Comparison of ENCODE assay signal across 12 cellular contexts in the genomic region with DNA sequence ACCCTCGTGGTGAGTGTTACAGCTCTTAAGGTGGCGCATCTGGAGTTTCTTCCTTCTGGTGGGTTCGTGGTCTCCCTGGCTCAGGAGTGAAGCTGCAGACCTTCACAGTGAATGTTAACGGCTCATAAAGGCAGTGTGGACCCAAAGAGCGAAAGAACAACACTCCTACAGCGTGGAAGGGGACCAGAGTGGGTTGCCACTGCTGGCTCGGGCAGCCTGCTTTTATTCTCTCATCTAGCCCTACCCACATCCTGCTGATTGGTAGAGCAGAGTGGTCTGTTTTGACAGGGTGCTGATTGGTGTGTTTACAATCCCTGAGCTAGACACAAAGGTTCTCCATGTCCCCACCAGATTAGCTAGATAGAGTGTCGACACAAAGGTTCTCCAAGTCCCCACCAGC. TPM values are rescaled to one million over a fixed set of nuclear protein-coding genes. Genes with fewer than 3 reads are reported as not detected.
DNase-seq lines count a peak whose midpoint lies in the region; ATAC-seq, FAIRE-seq and TF ChIP-seq lines count a peak whose summit lies in the region.
"Not testable (repeated sequence)": the region's sequence is repeated elsewhere in the genome, so short reads cannot be mapped to it uniquely, and the experiment has no call there.
"Had no signal": no experiment of that assay in that cellular context is flagged by ENCODE, and none has a peak within 500 bp of the region (broad histone marks: within the 10 kb centered on the region; RNA-seq: fewer than 3 reads in every experiment).

No MANE protein-coding gene starts in this region.

- H3K4me2 ChIP-seq in HepG2 (ENCODE audit: low read depth, low read length): not testable (repeated sequence)

- POLR2A ChIA-PET in CD8-positive, alpha-beta T cell (lab: Charles Lee): interaction anchor here (1.5 to 3.4 kb wide), 4 partner anchors 8 to 46 kb away, joined by 3 to 17 read pairs (median 10); a partner anchor contains a TSS
- POLR2A ChIA-PET in activated naive CD8-positive, alpha-beta T cell treated with anti-CD3 and anti-CD28 coated beads, Interleukin-2, amount 10 ng/mL, durations not matched to agents 7 days and 5 days (lab: Charles Lee): interaction anchor here (0.7 to 4.8 kb wide), 4 partner anchors 29 to 160 kb away, joined by 3 to 47 read pairs (median 4); a partner anchor contains a TSS
- POLR2A ChIA-PET in HepG2 (lab: Yijun Ruan, JAX): interaction anchor here (1.1 to 3.8 kb wide), 3 partner anchors 28 to 36 kb away, joined by 3 to 21 read pairs (median 7); no protein-coding TSS in a partner anchor

- not testable (repeated sequence) for H3K36me3 ChIP-seq in CD8-positive, alpha-beta T cell (ENCODE audit: insufficient read depth, low read length); KOPT-K1 (ENCODE audit: insufficient read depth, low read length); WERI-Rb-1; HepG2 (replicated peaks in 1 of 2; ENCODE audit: control insufficient read depth in 1 of 2, insufficient read depth in 2 of 2, low read length in 2 of 2)

- H3K27ac Mint-ChIP-seq in CD8-positive, alpha-beta T cell: peak overlapping the region; percentile 43
- peak overlapping the region; percentile 84 for H3K27ac Mint-ChIP-seq in activated T-cell treated with anti-CD3 and anti-CD28 coated beads, Interleukin-2, amount 50 U/mL, for 24 hours
- peak overlapping the region; percentile 77 for H3K27ac Mint-ChIP-seq in activated naive CD8-positive, alpha-beta T cell treated with anti-CD3 and anti-CD28 coated beads, Interleukin-2, amount 10 ng/mL, durations not matched to agents 7 days and 5 days
- H3K27ac Mint-ChIP-seq in nephron progenitor cell: not testable (repeated sequence)

- not testable (repeated sequence) for H3K9ac ChIP-seq in HepG2 (ENCODE audit: insufficient read depth, low read depth, low read length)

- H3K36me3 Mint-ChIP-seq in CD8-positive, alpha-beta T cell; activated T-cell treated with anti-CD3 and anti-CD28 coated beads, Interleukin-2, amount 50 U/mL, for 24 hours (ENCODE audit: low read depth); activated naive CD8-positive, alpha-beta T cell treated with anti-CD3 and anti-CD28 coated beads, Interleukin-2, amount 10 ng/mL, durations not matched to agents 7 days and 5 days; nephron progenitor cell (ENCODE audit: low read depth): not testable (repeated sequence)

- H3K4me1 Mint-ChIP-seq in CD8-positive, alpha-beta T cell (ENCODE audit: low read depth): peaks cover 24% of the 10 kb centered on the region
- H3K4me1 Mint-ChIP-seq in activated T-cell treated with anti-CD3 and anti-CD28 coated beads, Interleukin-2, amount 50 U/mL, for 24 hours (ENCODE audit: low read depth): peaks cover 25% of the 10 kb centered on the region
- H3K4me1 Mint-ChIP-seq in activated naive CD8-positive, alpha-beta T cell treated with anti-CD3 and anti-CD28 coated beads, Interleukin-2, amount 10 ng/mL, durations not matched to agents 7 days and 5 days: peaks cover 22% of the 10 kb centered on the region
- peaks cover 28% of the 10 kb centered on the region for H3K4me1 Mint-ChIP-seq in nephron progenitor cell

- H3K9me3 ChIP-seq in CD8-positive, alpha-beta T cell (ENCODE audit: low read length); KOPT-K1 (ENCODE audit: insufficient read depth, low read length, poor library complexity, severe bottlenecking); WERI-Rb-1 (ENCODE audit: severe bottlenecking); HepG2 (ENCODE audit: low read length): not testable (repeated sequence)

- CTCF ChIA-PET in CD8-positive, alpha-beta T cell (lab: Charles Lee): interaction anchor here (0.6 to 4.1 kb wide), 3 partner anchors 9 to 32 kb away, joined by 3 to 18 read pairs (median 16); no protein-coding TSS in a partner anchor
- CTCF ChIA-PET in HepG2 (lab: Yijun Ruan, JAX; ENCODE audit: low intra/inter-chr PET ratio, low total read pairs): not testable (repeated sequence)

- H3K79me2 ChIP-seq in HepG2 (ENCODE audit: insufficient read depth, low read length): peaks cover 13% of the 10 kb centered on the region

- H3K4me3 ChIP-seq in CD8-positive, alpha-beta T cell (ENCODE audit: low read depth, low read length); WERI-Rb-1 (ENCODE audit: low read depth, low read length); HepG2 (replicated peaks in 1 of 3; ENCODE audit: insufficient read depth in 1 of 3, low read depth in 2 of 3, low read length in 3 of 3): not testable (repeated sequence)

- not testable (repeated sequence) for DNase-seq in CD8-positive, alpha-beta T cell; WERI-Rb-1; activated T-cell treated with anti-CD3 and anti-CD28 coated beads, Interleukin-2, amount 50 U/mL, for 24 hours; activated naive CD8-positive, alpha-beta T cell treated with anti-CD3 and anti-CD28 coated beads, Interleukin-2, amount 10 ng/mL, durations not matched to agents 7 days and 5 days; nephron progenitor cell
- peak; percentile 31 for DNase-seq in HepG2 (ENCODE audit: low spot score)

- peaks cover 15% of the 10 kb centered on the region for H3K4me1 ChIP-seq in CD8-positive, alpha-beta T cell (ENCODE audit: insufficient read depth, low read length)
- peaks cover 46% of the 10 kb centered on the region for H3K4me1 ChIP-seq in HepG2 (ENCODE audit: insufficient read depth, low read length)

- WGBS in HepG2 (ENCODE audit: low lambda C conversion rate): 93% methylated on average over 5 of the region's 8 CpGs

- not testable (repeated sequence) for TF ChIP-seq CTCF in CD8-positive, alpha-beta T cell (IDR thresholded peaks at IDR 0.05); WERI-Rb-1 (IDR thresholded peaks at IDR 0.05; ENCODE audit: low read depth, low read length); HepG2 (CRISPR knock-in tag; IDR thresholded peaks at IDR 0.05); nephron progenitor cell (IDR thresholded peaks at IDR 0.05)

- ATAC-seq in CD8-positive, alpha-beta T cell; activated naive CD8-positive, alpha-beta T cell treated with anti-CD3 and anti-CD28 coated beads, Interleukin-2, amount 10 ng/mL, durations not matched to agents 7 days and 5 days (ENCODE audit: low read depth); HepG2: not testable (repeated sequence)

- in situ Hi-C loops in HepG2 (cut with HindIII; ENCODE audit: extremely low pct_ligation_motif_present, low pct_unique_long_range_greater_than_20kb): not testable (repeated sequence)

- H3K27me3 ChIP-seq in CD8-positive, alpha-beta T cell (ENCODE audit: insufficient read depth, low read length); WERI-Rb-1 (ENCODE audit: insufficient read depth, low read depth, severe bottlenecking); HepG2 (ENCODE audit: control insufficient read depth in 1 of 2, insufficient read depth in 2 of 2, low read length in 2 of 2): not testable (repeated sequence)

- TF ChIP-seq EP300 in HepG2 (IDR thresholded peaks at IDR 0.05; ENCODE audit: low read depth in 2 of 2, low read length in 2 of 2); HepG2 (CRISPR knock-in tag; IDR thresholded peaks at IDR 0.05; ENCODE audit: borderline replicate concordance): not testable (repeated sequence)

- intact Hi-C loops in CD8-positive, alpha-beta T cell (cut with DNase I, micrococcal nuclease); HepG2 (cut with micrococcal nuclease; ENCODE audit: unreplicated experiment): not testable (repeated sequence)

- H2AFZ ChIP-seq in HepG2 (ENCODE audit: low read length): not testable (repeated sequence)

- not testable (repeated sequence) for H3K9me3 Mint-ChIP-seq in CD8-positive, alpha-beta T cell; activated T-cell treated with anti-CD3 and anti-CD28 coated beads, Interleukin-2, amount 50 U/mL, for 24 hours; activated naive CD8-positive, alpha-beta T cell treated with anti-CD3 and anti-CD28 coated beads, Interleukin-2, amount 10 ng/mL, durations not matched to agents 7 days and 5 days; nephron progenitor cell

- H4K20me1 ChIP-seq in HepG2 (ENCODE audit: insufficient read depth, low read length): not testable (repeated sequence)

- peak; percentile 40 to 63; a peak in 3 of 4 replicates for TF ChIP-seq POLR2A in HepG2 (IDR thresholded peaks at IDR 0.05; ENCODE audit: insufficient read depth in 1 of 2, low read depth in 2 of 2, low read length in 2 of 2)

- not testable (repeated sequence) for TF ChIP-seq RAD21 in HepG2 (CRISPR knock-in tag; IDR thresholded peaks at IDR 0.05)

- peak overlapping the region; percentile 37 for H3K4me3 Mint-ChIP-seq in CD8-positive, alpha-beta T cell
- H3K4me3 Mint-ChIP-seq in activated T-cell treated with anti-CD3 and anti-CD28 coated beads, Interleukin-2, amount 50 U/mL, for 24 hours: not testable (repeated sequence)
- H3K4me3 Mint-ChIP-seq in activated naive CD8-positive, alpha-beta T cell treated with anti-CD3 and anti-CD28 coated beads, Interleukin-2, amount 10 ng/mL, durations not matched to agents 7 days and 5 days: peak overlapping the region; percentile 49
- H3K4me3 Mint-ChIP-seq in nephron progenitor cell: peak overlapping the region; percentile 36

- not testable (repeated sequence) for FAIRE-seq in HepG2 (lab: Jason Lieb, UNC)

- H3K27me3 Mint-ChIP-seq in CD8-positive, alpha-beta T cell (ENCODE audit: low read depth); activated T-cell treated with anti-CD3 and anti-CD28 coated beads, Interleukin-2, amount 50 U/mL, for 24 hours; activated naive CD8-positive, alpha-beta T cell treated with anti-CD3 and anti-CD28 coated beads, Interleukin-2, amount 10 ng/mL, durations not matched to agents 7 days and 5 days: not testable (repeated sequence)
- H3K27me3 Mint-ChIP-seq in nephron progenitor cell (ENCODE audit: low read depth, poor library complexity): peaks cover 49% of the 10 kb centered on the region

- not testable (repeated sequence) for BruUV-seq in HepG2 (replicated peaks; lab: Mats Ljungman, UMichigan)

- H3K27ac ChIP-seq in CD8-positive, alpha-beta T cell (ENCODE audit: low read depth, low read length); HepG2 (ENCODE audit: extremely low read length, insufficient read depth, low read length): not testable (repeated sequence)
- H3K27ac ChIP-seq in KOPT-K1 (ENCODE audit: low read depth, low read length, poor library complexity, severe bottlenecking) (peak overlapping the region; percentile 17), WERI-Rb-1 (peak overlapping the region; percentile 3; the same call in 1 of the 2 replicates)

RNA-seq across cellular contexts. Expression of a gene that starts 1.6 kb away (rescaled TPM):
- total RNA-seq in CD8-positive, alpha-beta T cell: 1 to 10 TPM; 2.8 to 3.1 TPM
- 10 to 100 TPM; 43.9 to 52.8 TPM for total RNA-seq in activated naive CD8-positive, alpha-beta T cell treated with anti-CD3 and anti-CD28 coated beads, Interleukin-2, amount 10 ng/mL, durations not matched to agents 7 days and 5 days
- 33.0 and 43.2 TPM in 2 replicates for total RNA-seq in HepG2 (2016; rRNA removed; fragmentation: Illumina TruSeq; extraction: Trizol)
- total RNA-seq in HepG2 (2016; cell fraction: cytosol; rRNA removed; fragmentation: Illumina TruSeq; extraction: Trizol; ENCODE audit: low read depth): 11.5 and 12.1 TPM in 2 replicates
- 34.5 and 39.6 TPM in 2 replicates for total RNA-seq in HepG2 (2016; cell fraction: insoluble cytoplasmic fraction; rRNA removed; fragmentation: Illumina TruSeq; extraction: Trizol)
- total RNA-seq in HepG2 (2016; cell fraction: membrane; rRNA removed; fragmentation: Illumina TruSeq; extraction: Trizol): 19.5 and 22.7 TPM in 2 replicates
- total RNA-seq in HepG2 (2016; cell fraction: nucleus; rRNA removed; fragmentation: Illumina TruSeq; extraction: Trizol): 16.0 and 18.3 TPM in 2 replicates
- polyA plus RNA-seq in HepG2 (2011; rRNA removed): 47.6 and 55.8 TPM in 2 replicates
- polyA plus RNA-seq in HepG2 (2011; cell fraction: cytosol; rRNA removed): 41.0 and 59.2 TPM in 2 replicates
- polyA plus RNA-seq in HepG2 (2011; cell fraction: nucleus; rRNA removed): 29.4 and 30.1 TPM in 2 replicates
- 30.1 and 36.4 TPM in 2 replicates for polyA plus RNA-seq in HepG2 (2012)
- 25.5 and 27.1 TPM in 2 replicates for polyA plus RNA-seq in HepG2 (2016; cell fraction: cytosol; fragmentation: Illumina TruSeq; extraction: Trizol; ENCODE audit: low read depth)
- 80.5 and 96.2 TPM in 2 replicates for polyA plus RNA-seq in HepG2 (2016; cell fraction: insoluble cytoplasmic fraction; fragmentation: Illumina TruSeq; extraction: Trizol; ENCODE audit: low read depth)
- polyA plus RNA-seq in HepG2 (2016; cell fraction: membrane; fragmentation: Illumina TruSeq; extraction: Trizol; ENCODE audit: low read depth): 36.8 and 37.9 TPM in 2 replicates
- polyA plus RNA-seq in HepG2 (2016; cell fraction: nucleus; fragmentation: Illumina TruSeq; extraction: Trizol; ENCODE audit: insufficient read depth, low read depth): 47.6 and 48.4 TPM in 2 replicates
- 55.4 and 66.9 TPM in 2 replicates for polyA minus RNA-seq in HepG2 (2011; rRNA and poly(A)+ RNA removed; ENCODE audit: low replicate concordance)
- polyA minus RNA-seq in HepG2 (2011; cell fraction: cytosol; rRNA and poly(A)+ RNA removed): 14.3 and 18.7 TPM in 2 replicates
- 8.0 and 8.6 TPM in 2 replicates for polyA minus RNA-seq in HepG2 (2011; cell fraction: nucleus; rRNA and poly(A)+ RNA removed)

RNA-seq across cellular contexts. Expression of a gene that starts 24.6 kb away (rescaled TPM):
- total RNA-seq in CD8-positive, alpha-beta T cell: not detected
- total RNA-seq in activated naive CD8-positive, alpha-beta T cell treated with anti-CD3 and anti-CD28 coated beads, Interleukin-2, amount 10 ng/mL, durations not matched to agents 7 days and 5 days: under 1 TPM in 1 of 2 experiments, not detected in 1; 0.34 TPM
- 0.10 and 0.11 TPM in 2 replicates for total RNA-seq in HepG2 (2016; rRNA removed; fragmentation: Illumina TruSeq; extraction: Trizol)
- 0.30 TPM in 1 of 2 replicates, not detected in the other for total RNA-seq in HepG2 (2016; cell fraction: cytosol; rRNA removed; fragmentation: Illumina TruSeq; extraction: Trizol; ENCODE audit: low read depth)
- total RNA-seq in HepG2 (2016; cell fraction: insoluble cytoplasmic fraction; rRNA removed; fragmentation: Illumina TruSeq; extraction: Trizol): 0.11 and 0.13 TPM in 2 replicates
- total RNA-seq in HepG2 (2016; cell fraction: membrane; rRNA removed; fragmentation: Illumina TruSeq; extraction: Trizol): 0.07 and 0.28 TPM in 2 replicates
- total RNA-seq in HepG2 (2016; cell fraction: nucleus; rRNA removed; fragmentation: Illumina TruSeq; extraction: Trizol): 0.12 TPM in 1 of 2 replicates, not detected in the other
- 0.13 and 0.17 TPM in 2 replicates for polyA plus RNA-seq in HepG2 (2011; rRNA removed)
- polyA plus RNA-seq in HepG2 (2011; cell fraction: cytosol; rRNA removed): 0.09 and 0.15 TPM in 2 replicates
- 0.06 and 0.10 TPM in 2 replicates for polyA plus RNA-seq in HepG2 (2011; cell fraction: nucleus; rRNA removed)
- polyA plus RNA-seq in HepG2 (2012): not detected in 2 replicates
- polyA plus RNA-seq in HepG2 (2016; cell fraction: cytosol; fragmentation: Illumina TruSeq; extraction: Trizol; ENCODE audit: low read depth): not detected in 2 replicates
- polyA plus RNA-seq in HepG2 (2016; cell fraction: insoluble cytoplasmic fraction; fragmentation: Illumina TruSeq; extraction: Trizol; ENCODE audit: low read depth): 0.05 TPM in 1 of 2 replicates, not detected in the other
- 0.03 TPM in 1 of 2 replicates, not detected in the other for polyA plus RNA-seq in HepG2 (2016; cell fraction: membrane; fragmentation: Illumina TruSeq; extraction: Trizol; ENCODE audit: low read depth)
- 0.11 and 0.14 TPM in 2 replicates for polyA plus RNA-seq in HepG2 (2016; cell fraction: nucleus; fragmentation: Illumina TruSeq; extraction: Trizol; ENCODE audit: insufficient read depth, low read depth)
- 0.02 and 1.8 TPM in 2 replicates for polyA minus RNA-seq in HepG2 (2011; rRNA and poly(A)+ RNA removed; ENCODE audit: low replicate concordance)
- polyA minus RNA-seq in HepG2 (2011; cell fraction: cytosol; rRNA and poly(A)+ RNA removed): not detected in 2 replicates
- 0.25 TPM in 1 of 2 replicates, not detected in the other for polyA minus RNA-seq in HepG2 (2011; cell fraction: nucleus; rRNA and poly(A)+ RNA removed)
- total RNA-seq: cardiac muscle cell, LHCN-M2, OCI-LY7, thoracic aorta had no signal
- polyA plus RNA-seq: cardiac muscle cell had no signal

RNA-seq across cellular contexts. Expression of a gene that starts 29.4 kb away (rescaled TPM):
- total RNA-seq in CD8-positive, alpha-beta T cell: 1 to 10 TPM; 2.7 to 5.5 TPM
- total RNA-seq in activated naive CD8-positive, alpha-beta T cell treated with anti-CD3 and anti-CD28 coated beads, Interleukin-2, amount 10 ng/mL, durations not matched to agents 7 days and 5 days: 1 to 10 TPM; 1.7 to 2.6 TPM
- total RNA-seq in HepG2 (2016; rRNA removed; fragmentation: Illumina TruSeq; extraction: Trizol): 38.5 and 48.6 TPM in 2 replicates
- total RNA-seq in HepG2 (2016; cell fraction: cytosol; rRNA removed; fragmentation: Illumina TruSeq; extraction: Trizol; ENCODE audit: low read depth): 15.9 and 20.3 TPM in 2 replicates
- total RNA-seq in HepG2 (2016; cell fraction: insoluble cytoplasmic fraction; rRNA removed; fragmentation: Illumina TruSeq; extraction: Trizol): 39.4 and 50.9 TPM in 2 replicates
- total RNA-seq in HepG2 (2016; cell fraction: membrane; rRNA removed; fragmentation: Illumina TruSeq; extraction: Trizol): 30.5 and 39.8 TPM in 2 replicates
- 25.3 and 27.5 TPM in 2 replicates for total RNA-seq in HepG2 (2016; cell fraction: nucleus; rRNA removed; fragmentation: Illumina TruSeq; extraction: Trizol)
- polyA plus RNA-seq in HepG2 (2011; rRNA removed): 54.2 and 70.4 TPM in 2 replicates
- 65.1 and 100 TPM in 2 replicates for polyA plus RNA-seq in HepG2 (2011; cell fraction: cytosol; rRNA removed)
- polyA plus RNA-seq in HepG2 (2011; cell fraction: nucleus; rRNA removed): 169 and 184 TPM in 2 replicates
- 112 and 113 TPM in 2 replicates for polyA plus RNA-seq in HepG2 (2012)
- 30.4 and 34.2 TPM in 2 replicates for polyA plus RNA-seq in HepG2 (2016; cell fraction: cytosol; fragmentation: Illumina TruSeq; extraction: Trizol; ENCODE audit: low read depth)
- 72.8 and 91.0 TPM in 2 replicates for polyA plus RNA-seq in HepG2 (2016; cell fraction: insoluble cytoplasmic fraction; fragmentation: Illumina TruSeq; extraction: Trizol; ENCODE audit: low read depth)
- 46.8 and 50.8 TPM in 2 replicates for polyA plus RNA-seq in HepG2 (2016; cell fraction: membrane; fragmentation: Illumina TruSeq; extraction: Trizol; ENCODE audit: low read depth)
- 64.4 and 66.2 TPM in 2 replicates for polyA plus RNA-seq in HepG2 (2016; cell fraction: nucleus; fragmentation: Illumina TruSeq; extraction: Trizol; ENCODE audit: insufficient read depth, low read depth)
- 1.7 and 92.7 TPM in 2 replicates for polyA minus RNA-seq in HepG2 (2011; rRNA and poly(A)+ RNA removed; ENCODE audit: low replicate concordance)
- polyA minus RNA-seq in HepG2 (2011; cell fraction: cytosol; rRNA and poly(A)+ RNA removed): 102 and 107 TPM in 2 replicates
- 35.1 and 39.9 TPM in 2 replicates for polyA minus RNA-seq in HepG2 (2011; cell fraction: nucleus; rRNA and poly(A)+ RNA removed)
- total RNA-seq: LHCN-M2, OCI-LY7, posterior vena cava, thoracic aorta had no signal
